Comparison of ENCODE assay signal across 2 cellular contexts in the genomic region with DNA sequence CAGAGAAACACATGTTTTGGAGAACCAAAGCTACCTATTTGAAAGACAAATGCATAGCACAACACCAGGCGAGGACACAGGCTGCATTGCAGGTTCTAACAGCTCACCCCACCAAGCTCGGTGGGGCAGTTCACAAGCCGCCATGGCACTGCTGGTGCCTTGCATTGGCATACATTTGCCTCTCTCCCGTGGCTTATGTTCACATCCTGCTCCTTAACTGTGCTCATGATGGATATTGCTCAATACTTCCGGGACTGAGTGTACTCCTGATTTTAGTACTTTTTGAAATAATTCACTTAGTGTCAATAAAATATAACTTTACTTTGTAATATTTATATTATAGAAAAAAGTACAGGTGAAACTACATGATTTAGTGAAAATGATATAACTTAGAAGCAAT.
TF ChIP-seq lines count a peak whose summit lies in the region.

No MANE protein-coding gene starts in this region.

TF ChIP-seq in IMR-90, 13 proteins besides CTCF, POLR2A, EP300 and RAD21 (continued from another document):
- TF ChIP-seq, protein P1, sequence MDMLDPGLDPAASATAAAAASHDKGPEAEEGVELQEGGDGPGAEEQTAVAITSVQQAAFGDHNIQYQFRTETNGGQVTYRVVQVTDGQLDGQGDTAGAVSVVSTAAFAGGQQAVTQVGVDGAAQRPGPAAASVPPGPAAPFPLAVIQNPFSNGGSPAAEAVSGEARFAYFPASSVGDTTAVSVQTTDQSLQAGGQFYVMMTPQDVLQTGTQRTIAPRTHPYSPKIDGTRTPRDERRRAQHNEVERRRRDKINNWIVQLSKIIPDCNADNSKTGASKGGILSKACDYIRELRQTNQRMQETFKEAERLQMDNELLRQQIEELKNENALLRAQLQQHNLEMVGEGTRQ (IDR thresholded peaks at IDR 0.05; ENCODE audit: low read depth, low read length), result no peak

TF ChIP-seq in endothelial cell of umbilical vein, 7 proteins besides CTCF, POLR2A, EP300 and RAD21 (continued from another document):
- TF ChIP-seq POLR2AphosphoS5 (IDR thresholded peaks at IDR 0.05; ENCODE audit: insufficient read depth, low read depth, low read length), result no peak
- no peak for TF ChIP-seq FOS (IDR thresholded peaks at IDR 0.05; ENCODE audit: borderline replicate concordance, insufficient read depth, low read length)
- TF ChIP-seq EZH2 (IDR thresholded peaks at IDR 0.05; ENCODE audit: borderline replicate concordance, low read depth, low read length, severe bottlenecking), result no peak
- TF ChIP-seq JUN (IDR thresholded peaks at IDR 0.05; ENCODE audit: borderline replicate concordance, insufficient read depth, insufficient read length, low read depth), result no peak
- no peak for TF ChIP-seq MYC (IDR thresholded peaks at IDR 0.05; ENCODE audit: low read depth, low read length)
- TF ChIP-seq, protein P2, sequence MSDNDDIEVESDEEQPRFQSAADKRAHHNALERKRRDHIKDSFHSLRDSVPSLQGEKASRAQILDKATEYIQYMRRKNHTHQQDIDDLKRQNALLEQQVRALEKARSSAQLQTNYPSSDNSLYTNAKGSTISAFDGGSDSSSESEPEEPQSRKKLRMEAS (IDR thresholded peaks at IDR 0.05; ENCODE audit: insufficient read depth, insufficient read length), result no peak
TF ChIP-seq in endothelial cell of umbilical vein: peak in this region for 0.
